Comparison of ENCODE assay signal across 9 cellular contexts in genomic region chr7:108455524-108455832, GRCh38. TPM values are rescaled to one million over a fixed set of nuclear protein-coding genes. Genes with fewer than 3 reads are reported as not detected.
DNase-seq lines count a peak whose midpoint lies in the region; ATAC-seq, FAIRE-seq and TF ChIP-seq lines count a peak whose summit lies in the region.
"Had no signal": no experiment of that assay in that cellular context is flagged by ENCODE, and none has a peak within 500 bp of the region (broad histone marks: within the 10 kb centered on the region; RNA-seq: fewer than 3 reads in every experiment).

No MANE protein-coding gene starts in this region.

- H3K9me2 ChIP-seq in DOHH2 (replicated peaks; ENCODE audit: control insufficient read depth, low read length): no peaks in the 10 kb centered on the region

- H3K9me1 ChIP-seq in keratinocyte (ENCODE audit: control insufficient read depth, extremely low read depth, insufficient read depth, low read length): no peaks in the 10 kb centered on the region

- H4K20me1 ChIP-seq in DOHH2 (ENCODE audit: control insufficient read depth, insufficient read depth, low read depth, low read length) (no peaks in the 10 kb centered on the region), keratinocyte (ENCODE audit: control insufficient read depth, extremely low read depth, insufficient read depth, low read length) (no peaks in the 10 kb centered on the region)

- dilution Hi-C loops in keratinocyte (cut with MboI; ENCODE audit: extremely low pct_ligation_motif_present, low sequenced_read_pairs): no loop called here

- peak overlapping the region; percentile 75 for H3K4me2 ChIP-seq in DOHH2 (ENCODE audit: low read length)
- peak overlapping the region; percentile 85 for H3K4me2 ChIP-seq in keratinocyte (ENCODE audit: control insufficient read depth, extremely low read depth, insufficient read depth, low read depth, low read length)

- peak; percentile 30 for ATAC-seq in HG02642 (IDR thresholded peaks at IDR 0.05; ENCODE audit: poor library complexity, unreplicated experiment)

- H3K4me3 ChIP-seq in DOHH2 (ENCODE audit: low read length) (peak overlapping the region; percentile 63), adrenal gland (peak overlapping the region; percentile 65 to 83 (median 78)), keratinocyte (ENCODE audit: control insufficient read depth in 2 of 3, extremely low read depth in 1 of 3, insufficient read depth in 2 of 3, low read depth in 1 of 3, low read length in 3 of 3) (peak overlapping the region; percentile 46 to 62 (median 62))

- peaks cover 17% of the 10 kb centered on the region for H3K4me1 ChIP-seq in DOHH2 (ENCODE audit: control insufficient read depth, low read length)
- peaks cover 3 to 33% of the 10 kb centered on the region in 2 donors for H3K4me1 ChIP-seq in adrenal gland (replicated peaks in 1 of 2)
- H3K4me1 ChIP-seq in keratinocyte (ENCODE audit: control insufficient read depth, extremely low read depth, insufficient read depth, low read length): peaks cover 10% of the 10 kb centered on the region

- intact Hi-C loops in adrenal gland (cut with DNase I): loop anchor here in 1 of 2 donors (10.0 kb wide), 1 partner anchor 271 kb away; no protein-coding TSS in a partner anchor

- TF ChIP-seq CTCF in DOHH2 (IDR thresholded peaks at IDR 0.05; ENCODE audit: low read depth, low read length, poor library complexity, severe bottlenecking) (no peak), adrenal gland (IDR thresholded peaks at IDR 0.05) (no peak), keratinocyte (optimal IDR thresholded peaks at IDR 0.05 in 1 of 3, IDR thresholded peaks at IDR 0.05 in 1 of 3, conservative IDR thresholded peaks at IDR 0.05 in 1 of 3; ENCODE audit: extremely low read depth in 1 of 3, insufficient read depth in 2 of 3, low read length in 3 of 3) (no peak)

- H3K9ac ChIP-seq in keratinocyte (ENCODE audit: control insufficient read depth, extremely low read depth, insufficient read depth, low read length): no peak overlapping the region

- peaks cover 5% of the 10 kb centered on the region; the same call in 1 of the 2 replicates for H3F3A ChIP-seq in DOHH2 (ENCODE audit: control insufficient read depth, insufficient read depth)

- no peak for TF ChIP-seq POLR2A in adrenal gland (IDR thresholded peaks at IDR 0.05)

- no peak for FAIRE-seq in keratinocyte (lab: Jason Lieb, UNC)
- FAIRE-seq: K562 had no signal

- H3K36me3 ChIP-seq in DOHH2 (ENCODE audit: control insufficient read depth, low read length) (no peaks in the 10 kb centered on the region), adrenal gland (replicated peaks in 1 of 2) (no peaks in the 10 kb centered on the region), keratinocyte (ENCODE audit: control insufficient read depth in 2 of 2, extremely low read depth in 1 of 2, insufficient read depth in 2 of 2, low read length in 2 of 2) (no peaks in the 10 kb centered on the region)

- DNase-seq in adrenal gland (peak in 3 of 7 donors; percentile 33 to 70 (median 37)), keratinocyte (ENCODE audit: low read depth, low spot score) (no peak), substantia nigra (lab: John Stamatoyannopoulos, UW) (peak in 3 of 49 donors; percentile 40 to 59 (median 52)), amniotic stem cell (lab: John Stamatoyannopoulos, UW) (no peak), hepatic stellate cell (ENCODE audit: low spot score) (no peak), DMS 273 (lab: John Stamatoyannopoulos, UW; ENCODE audit: unreplicated experiment) (no peak)

- no peaks in the 10 kb centered on the region for H3K9me3 ChIP-seq in DOHH2 (ENCODE audit: control insufficient read depth, insufficient read depth, low read length)
- no peaks in the 10 kb centered on the region for H3K9me3 ChIP-seq in adrenal gland (replicated peaks in 1 of 3)
- H3K9me3 ChIP-seq in keratinocyte (ENCODE audit: control insufficient read depth, low read depth, low read length): no peaks in the 10 kb centered on the region

- 0 to 1% (median 1%) methylated on average over 1 to 38 of the region's 38 CpGs; no CpG with 5 or more reads in 1 of the 4 donors for WGBS in adrenal gland, 4 donors

- H3K27ac ChIP-seq in DOHH2 (ENCODE audit: low read depth, low read length) (no peak overlapping the region), adrenal gland (peak overlapping the region; percentile 54 to 92 (median 78)), keratinocyte (ENCODE audit: control insufficient read depth, insufficient read depth, low read length) (no peak overlapping the region), substantia nigra (ENCODE audit: low read depth, low read length, poor library complexity, severe bottlenecking) (peak overlapping the region; percentile 42)

- peak overlapping the region; percentile 90 for H2AFZ ChIP-seq in keratinocyte (ENCODE audit: control insufficient read depth, low read length)

- H3K27me3 ChIP-seq in DOHH2 (ENCODE audit: control insufficient read depth, low read length): peaks cover 78% of the 10 kb centered on the region
- no peaks in the 10 kb centered on the region for H3K27me3 ChIP-seq in adrenal gland
- peaks cover 54% of the 10 kb centered on the region for H3K27me3 ChIP-seq in keratinocyte (ENCODE audit: control insufficient read depth, extremely low read depth, insufficient read depth, low read length)

- H3K79me2 ChIP-seq in DOHH2 (ENCODE audit: control insufficient read depth, low read length) (no peaks in the 10 kb centered on the region), keratinocyte (ENCODE audit: control insufficient read depth, insufficient read depth, low read length) (no peaks in the 10 kb centered on the region)

RNA-seq across cellular contexts. Expression of gene NRCAM, which starts 0.8 kb away (rescaled TPM):
- 100 to 1,000 TPM in 7 of 8 donors, 10 to 100 TPM in 1; 73.2 to 212 (median 155) TPM for total RNA-seq in adrenal gland
- polyA plus RNA-seq in adrenal gland (100 to 1,000 TPM in 1 of 3 donors, 10 to 100 TPM in 2; 71.6 to 103 (median 78.9) TPM), keratinocyte (4.0 to 5.2 TPM (median 4.3 TPM) in 3 replicates)
- 0.67 TPM for polyA plus RNA-seq in keratinocyte (2011; ENCODE audit: low read depth)
- polyA plus RNA-seq in keratinocyte (2011; cell fraction: cytosol; rRNA removed): 2.4 and 4.9 TPM in 2 replicates
- 7.0 and 7.2 TPM in 2 replicates for polyA plus RNA-seq in keratinocyte (2011; cell fraction: nucleus; rRNA removed)
- polyA plus RNA-seq in keratinocyte (2012; ENCODE audit: low replicate concordance): 0.93 and 3.9 TPM in 2 replicates
- polyA minus RNA-seq in keratinocyte: 4.9 to 8.4 TPM (median 5.9 TPM) in 3 replicates
- polyA minus RNA-seq in keratinocyte (2011; cell fraction: cytosol; rRNA and poly(A)+ RNA removed): 7.3 TPM
- polyA minus RNA-seq in keratinocyte (2011; cell fraction: nucleus; rRNA and poly(A)+ RNA removed): 9.3 and 16.8 TPM in 2 replicates

Comparison
In these comparisons a context has a peak if more than half of its experiments do, and no peak if none do; other contexts are left out.
1. H3K27ac ChIP-seq: peak in adrenal gland (5 of 5) and substantia nigra (single experiment); none in DOHH2 (single experiment) and keratinocyte (single experiment).
2. RNA of gene NRCAM, which starts 0.8 kb away (polyA plus RNA-seq): 71.6 to 103 TPM in adrenal gland; 0.67 to 7.2 TPM in keratinocyte; every median in the first group is over 4 times any median in the second.
3. Peak in every context shown above with its lines, with median percentiles within 50 percentile points of each other: H3K4me3 ChIP-seq.